Comparison of ENCODE assay signal across 8 cellular contexts in the genomic region with DNA sequence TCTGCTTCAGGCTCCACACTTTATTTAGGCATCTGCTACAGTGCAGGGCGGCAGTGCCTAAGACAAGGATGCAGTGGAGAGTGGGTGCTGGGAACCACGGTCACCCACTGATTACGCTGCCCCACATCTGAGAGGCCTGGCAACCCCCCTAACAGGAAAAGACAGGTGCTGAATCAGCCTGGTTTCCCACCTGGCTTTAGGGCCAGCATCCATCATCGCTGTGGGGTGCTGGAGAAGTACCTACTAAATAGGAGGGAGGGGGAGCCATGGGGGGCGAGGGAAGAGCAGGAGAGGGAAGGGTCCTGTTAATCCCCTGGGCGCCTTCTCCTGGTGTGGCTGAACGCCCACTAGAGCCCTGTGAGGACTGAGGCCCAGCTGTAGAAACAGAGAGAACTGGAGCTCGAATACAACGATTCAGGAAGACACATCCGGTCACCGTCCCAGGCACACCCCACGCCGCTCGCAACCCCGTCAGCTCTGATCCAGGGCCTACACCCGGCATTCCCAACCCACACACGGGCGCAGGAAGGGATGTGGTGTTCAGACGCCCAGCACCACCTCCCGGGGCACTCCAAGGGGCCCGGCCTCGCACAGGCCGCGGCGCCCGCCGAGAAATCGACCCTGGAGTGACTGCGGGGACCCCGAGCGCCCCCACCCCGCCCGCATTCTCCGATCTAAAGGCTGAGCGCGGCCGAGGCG. TPM values are rescaled to one million over a fixed set of nuclear protein-coding genes. Genes with fewer than 3 reads are reported as not detected.
DNase-seq lines count a peak whose midpoint lies in the region; ATAC-seq and TF ChIP-seq lines count a peak whose summit lies in the region.

No MANE protein-coding gene starts in this region.

- no peaks in the 10 kb centered on the region for H4K20me1 ChIP-seq in PC-9 (ENCODE audit: insufficient read depth)

- BruUV-seq in PC-9 (replicated peaks; lab: Mats Ljungman, UMichigan), result no TSS peak

- H3K27ac ChIP-seq in PC-9, result 0 out of 2 replicates have a peak overlapping the region, but pooled peaks have one; percentile 26
- peak overlapping the region; percentile 76 to 100 (median 94) for H3K27ac ChIP-seq in adrenal gland

- H2AFZ ChIP-seq in PC-9, result peak overlapping the region; percentile 83

- TF ChIP-seq CTCF in BE2C (IDR thresholded peaks at IDR 0.05; ENCODE audit: low read depth, low read length) (no peak), PC-9 (conservative IDR thresholded peaks at IDR 0.05) (no peak), adrenal gland (IDR thresholded peaks at IDR 0.05) (no peak), retinal pigment epithelial cell (conservative IDR thresholded peaks at IDR 0.05; ENCODE audit: low read depth, low read length) (no peak)

- no peaks in the 10 kb centered on the region for H3K9me2 ChIP-seq in PC-9 (ENCODE audit: insufficient read depth)

- intact Hi-C loops in PC-9 (cut with micrococcal nuclease; ENCODE audit: unreplicated experiment) (no loop called here), adrenal gland (cut with DNase I) (no loop called here)

- H3F3A ChIP-seq in PC-9 (ENCODE audit: insufficient read depth, low read depth), result no peaks in the 10 kb centered on the region

- TF ChIP-seq POLR2A in adrenal gland (IDR thresholded peaks at IDR 0.05), result peak in 1 of 2 donors; percentile 41

- H3K4me3 ChIP-seq in BE2C (ENCODE audit: low read depth, low read length), result peak overlapping the region; percentile 83
- peak overlapping the region; percentile 79; the same call in 1 of the 2 replicates for H3K4me3 ChIP-seq in PC-9
- peak overlapping the region in 2 of 4 donors; percentile 62 to 96 for H3K4me3 ChIP-seq in adrenal gland
- H3K4me3 ChIP-seq in retinal pigment epithelial cell (ENCODE audit: low read length), result peak overlapping the region; percentile 63

- peaks cover 5% of the 10 kb centered on the region for H3K4me1 ChIP-seq in BE2C
- H3K4me1 ChIP-seq in PC-9 (replicated peaks; ENCODE audit: insufficient read depth), result 0 out of 2 replicates have a peak, but pooled peaks cover 4% of the 10 kb centered on the region
- peaks cover 6 to 39% of the 10 kb centered on the region in 2 donors for H3K4me1 ChIP-seq in adrenal gland (replicated peaks in 1 of 2)

- ATAC-seq in GM19023 (IDR thresholded peaks at IDR 0.05; ENCODE audit: unreplicated experiment), result peak; percentile 21
- peak; percentile 22 for ATAC-seq in HG03159 (IDR thresholded peaks at IDR 0.05; ENCODE audit: unreplicated experiment)

- POLR2A ChIA-PET in PC-9 (lab: Charles Lee; ENCODE audit: unreplicated experiment), result no interaction called here

- H3K9me3 ChIP-seq in BE2C (no peaks in the 10 kb centered on the region), PC-9 (ENCODE audit: insufficient read depth, low read depth) (no peaks in the 10 kb centered on the region), adrenal gland (replicated peaks in 1 of 3) (no peaks in the 10 kb centered on the region)

- H3K4me2 ChIP-seq in PC-9, result peak overlapping the region; percentile 82

- peaks cover 10% of the 10 kb centered on the region; the same call in 1 of the 2 replicates for H3K79me2 ChIP-seq in PC-9 (ENCODE audit: low read depth)

- DNase-seq in BE2C (peak; percentile 53), PC-9 (peak in 1 of 2 experiments; percentile 39), adrenal gland (peak; percentile 55 to 85 (median 73)), hepatic stellate cell (ENCODE audit: low spot score) (peak; percentile 72), retinal pigment epithelial cell (ENCODE audit: low read depth) (no peak), NCI-H1694 treated with DMSO at 0.1 percent for 48 hours (lab: John Stamatoyannopoulos, UW) (no peak)

- CTCF ChIA-PET in PC-9 (lab: Charles Lee), result no interaction called here

- WGBS in adrenal gland, 4 donors, result 6 to 46% (median 8%) methylated on average over 5 to 38 of the region's 38 CpGs

- peaks cover 24% of the 10 kb centered on the region for H3K36me3 ChIP-seq in BE2C
- H3K36me3 ChIP-seq in PC-9 (ENCODE audit: low read depth), result no peaks in the 10 kb centered on the region; the same call in 1 of the 2 replicates
- peaks cover 0 to 32% of the 10 kb centered on the region in 2 donors for H3K36me3 ChIP-seq in adrenal gland (replicated peaks in 1 of 2)

- H3K27me3 ChIP-seq in BE2C, result no peaks in the 10 kb centered on the region
- no peaks in the 10 kb centered on the region for H3K27me3 ChIP-seq in PC-9 (ENCODE audit: insufficient read depth, low read depth)
- H3K27me3 ChIP-seq in adrenal gland, result no peaks in the 10 kb centered on the region

RNA-seq across cellular contexts. Expression of a gene that starts 0.6 kb away (rescaled TPM):
- 112 TPM for polyA plus RNA-seq in BE2C (2012; ENCODE audit: insufficient read depth, insufficient read length, low read depth)
- total RNA-seq in PC-9 (2021) (116 and 117 TPM in 2 replicates), adrenal gland (100 to 1,000 TPM in 6 of 8 donors, 10 to 100 TPM in 2; 70.0 to 254 (median 126) TPM)
- 100 to 1,000 TPM in 2 of 3 donors, 10 to 100 TPM in 1; 54.5 to 164 (median 102) TPM for polyA plus RNA-seq in adrenal gland

Comparison
In these comparisons a context has a peak if more than half of its experiments do, and no peak if none do; other contexts are left out.
1. DNase-seq: peak in BE2C (single experiment), adrenal gland (7 of 7) and hepatic stellate cell (single experiment); none in retinal pigment epithelial cell (single experiment) and NCI-H1694 treated with DMSO at 0.1 percent for 48 hours (single experiment).